ENCODE assay signal across 21 cellular contexts in genomic region chr7:140223515-140224221, GRCh38. TPM values are rescaled to one million over a fixed set of nuclear protein-coding genes. Genes with fewer than 3 reads are reported as not detected.
A peak's percentile ranks its signal among the peaks of the same experiment; 100 is the strongest.
DNase-seq lines count a peak whose midpoint lies in the region; ATAC-seq and TF ChIP-seq lines count a peak whose summit lies in the region.
"Had no signal": no experiment of that assay in that cellular context is flagged by ENCODE, and none has a peak within 500 bp of the region (broad histone marks: within the 10 kb centered on the region; RNA-seq: fewer than 3 reads in every experiment).

No MANE protein-coding gene starts in this region.

- 81 to 82% methylated on average over 15 of the region's 15 CpGs for WGBS in aorta, 2 donors
- 91 to 100% methylated on average over 1 to 15 of the region's 15 CpGs for WGBS in transverse colon (ENCODE audit: low coverage in 1 of 2), 2 donors

- POLR2A ChIA-PET in activated CD4-positive, alpha-beta T cell treated with anti-CD3 and anti-CD28 coated beads for 36 hours (lab: Charles Lee): interaction anchor here (0.6 kb wide), 1 partner anchor 9 kb away, joined by 5 read pairs; no protein-coding TSS in a partner anchor

- no peaks in the 10 kb centered on the region for H3K36me3 Mint-ChIP-seq in activated CD4-positive, alpha-beta T cell treated with anti-CD3 and anti-CD28 coated beads for 36 hours (ENCODE audit: low read depth)
- H3K36me3 Mint-ChIP-seq in IgD-negative memory B cell: no peaks in the 10 kb centered on the region
- H3K36me3 Mint-ChIP-seq in activated naive CD4-positive, alpha-beta T cell treated with anti-CD3 and anti-CD28 coated beads, Interleukin-2, amount 50 U/mL, for 24 hours: no peaks in the 10 kb centered on the region
- H3K36me3 Mint-ChIP-seq in natural killer cell treated with Interleukin-12 subunit alpha and Interleukin-12 subunit beta and Interleukin-15 and Interleukin-18, amount 100 ng/mL, for 72 hours: no peaks in the 10 kb centered on the region

- H3K27me3 ChIP-seq in aorta (ENCODE audit: control insufficient read depth in 1 of 2, insufficient read depth in 2 of 2, low read length in 1 of 2) (no peaks in the 10 kb centered on the region), transverse colon (no peaks in the 10 kb centered on the region)
- H3K27me3 ChIP-seq: BLaER1, ovary had no signal

- peak; percentile 70 for ATAC-seq in activated CD4-positive, alpha-beta T cell treated with anti-CD3 and anti-CD28 coated beads for 36 hours
- peak in 1 of 2 donors; percentile 49 for ATAC-seq in natural killer cell treated with Interleukin-12 subunit alpha and Interleukin-12 subunit beta and Interleukin-15 and Interleukin-18, amount 100 ng/mL, for 72 hours
- ATAC-seq in GM21723 (IDR thresholded peaks at IDR 0.05; ENCODE audit: unreplicated experiment) (no peak), aorta (ENCODE audit: low FRiP score) (no peak)
- ATAC-seq: gastrocnemius medialis, left colon had no signal

- no peak for TF ChIP-seq POLR2A in transverse colon (IDR thresholded peaks at IDR 0.05)

- H3K27ac Mint-ChIP-seq in activated CD4-positive, alpha-beta T cell treated with anti-CD3 and anti-CD28 coated beads for 36 hours: peak overlapping the region; percentile 88
- H3K27ac Mint-ChIP-seq in IgD-negative memory B cell: peak overlapping the region; percentile 49 to 93 (median 90)
- peak overlapping the region; percentile 13 for H3K27ac Mint-ChIP-seq in activated naive CD4-positive, alpha-beta T cell treated with anti-CD3 and anti-CD28 coated beads, Interleukin-2, amount 50 U/mL, for 24 hours
- H3K27ac Mint-ChIP-seq in natural killer cell treated with Interleukin-12 subunit alpha and Interleukin-12 subunit beta and Interleukin-15 and Interleukin-18, amount 100 ng/mL, for 72 hours: no peak overlapping the region

- H3K4me3 Mint-ChIP-seq in activated CD4-positive, alpha-beta T cell treated with anti-CD3 and anti-CD28 coated beads for 36 hours: peak overlapping the region; percentile 35
- peak overlapping the region; percentile 30 to 91 (median 74) for H3K4me3 Mint-ChIP-seq in IgD-negative memory B cell
- peak overlapping the region; percentile 3 for H3K4me3 Mint-ChIP-seq in activated naive CD4-positive, alpha-beta T cell treated with anti-CD3 and anti-CD28 coated beads, Interleukin-2, amount 50 U/mL, for 24 hours
- H3K4me3 Mint-ChIP-seq in natural killer cell treated with Interleukin-12 subunit alpha and Interleukin-12 subunit beta and Interleukin-15 and Interleukin-18, amount 100 ng/mL, for 72 hours: peak overlapping the region; percentile 1

- no peaks in the 10 kb centered on the region for H3K36me3 ChIP-seq in aorta (ENCODE audit: control insufficient read depth in 1 of 2, insufficient read depth in 2 of 2, low read length in 1 of 2)
- no peaks in the 10 kb centered on the region for H3K36me3 ChIP-seq in transverse colon
- H3K36me3 ChIP-seq: BLaER1, gastrocnemius medialis, ovary, tibial artery had no signal

- H3K27ac ChIP-seq in aorta (ENCODE audit: low read depth in 1 of 2, low read length in 2 of 2) (no peak overlapping the region), transverse colon (no peak overlapping the region)
- H3K27ac ChIP-seq: 22Rv1, BLaER1, gastrocnemius medialis, ovary, tibial artery had no signal

- in situ Hi-C loops in transverse colon (cut with MboI; ENCODE audit: low pct_ligation_motif_present in 1 of 4, low pct_unique_long_range_greater_than_20kb in 1 of 4, low sequenced_read_pairs in 3 of 4): no loop called here

- TF ChIP-seq CTCF in transverse colon (IDR thresholded peaks at IDR 0.05): no peak

- peaks cover 44% of the 10 kb centered on the region for H3K4me1 Mint-ChIP-seq in activated CD4-positive, alpha-beta T cell treated with anti-CD3 and anti-CD28 coated beads for 36 hours
- H3K4me1 Mint-ChIP-seq in IgD-negative memory B cell: peaks cover 26 to 47% (median 44%) of the 10 kb centered on the region in 3 donors
- peaks cover 55% of the 10 kb centered on the region for H3K4me1 Mint-ChIP-seq in activated naive CD4-positive, alpha-beta T cell treated with anti-CD3 and anti-CD28 coated beads, Interleukin-2, amount 50 U/mL, for 24 hours
- H3K4me1 Mint-ChIP-seq in natural killer cell treated with Interleukin-12 subunit alpha and Interleukin-12 subunit beta and Interleukin-15 and Interleukin-18, amount 100 ng/mL, for 72 hours (ENCODE audit: low read depth in 2 of 2): peaks cover 10 to 14% of the 10 kb centered on the region in 2 donors

- TF ChIP-seq EP300 in transverse colon (IDR thresholded peaks at IDR 0.05; ENCODE audit: low read depth): no peak

- no peaks in the 10 kb centered on the region for H3K9me3 Mint-ChIP-seq in activated CD4-positive, alpha-beta T cell treated with anti-CD3 and anti-CD28 coated beads for 36 hours (ENCODE audit: low read depth)
- no peaks in the 10 kb centered on the region for H3K9me3 Mint-ChIP-seq in IgD-negative memory B cell
- H3K9me3 Mint-ChIP-seq in activated naive CD4-positive, alpha-beta T cell treated with anti-CD3 and anti-CD28 coated beads, Interleukin-2, amount 50 U/mL, for 24 hours: no peaks in the 10 kb centered on the region
- no peaks in the 10 kb centered on the region for H3K9me3 Mint-ChIP-seq in natural killer cell treated with Interleukin-12 subunit alpha and Interleukin-12 subunit beta and Interleukin-15 and Interleukin-18, amount 100 ng/mL, for 72 hours

- no peaks in the 10 kb centered on the region for H3K27me3 Mint-ChIP-seq in activated CD4-positive, alpha-beta T cell treated with anti-CD3 and anti-CD28 coated beads for 36 hours
- H3K27me3 Mint-ChIP-seq in IgD-negative memory B cell: no peaks in the 10 kb centered on the region
- H3K27me3 Mint-ChIP-seq in activated naive CD4-positive, alpha-beta T cell treated with anti-CD3 and anti-CD28 coated beads, Interleukin-2, amount 50 U/mL, for 24 hours: no peaks in the 10 kb centered on the region
- H3K27me3 Mint-ChIP-seq in natural killer cell treated with Interleukin-12 subunit alpha and Interleukin-12 subunit beta and Interleukin-15 and Interleukin-18, amount 100 ng/mL, for 72 hours: no peaks in the 10 kb centered on the region

- peak; percentile 54 for DNase-seq in activated CD4-positive, alpha-beta T cell treated with anti-CD3 and anti-CD28 coated beads for 36 hours
- no peak for DNase-seq in activated CD4-positive, alpha-beta T cell treated with anti-CD3 and anti-CD28 coated beads, Interleukin-2, amount 50 U/mL, for 4 hours
- DNase-seq in natural killer cell treated with Interleukin-12 subunit alpha and Interleukin-12 subunit beta and Interleukin-15 and Interleukin-18, amount 100 ng/mL, for 72 hours (ENCODE audit: low spot score): no peak
- DNase-seq in aorta: no peak
- DNase-seq in transverse colon: no peak
- DNase-seq: activated CD4-positive, CD25-positive, alpha-beta regulatory T cell; activated effector memory CD4-positive, alpha-beta T cell treated with Interleukin-2 at 50 U/mL for 16 hours; cortex of kidney; DMS53; gastrocnemius medialis; GOT3; left colon; MV-4-11; NCI-H2029 treated with DMSO at 0.1 percent for 48 hours; ovary; tibial artery had no signal

- CTCF ChIA-PET in activated CD4-positive, alpha-beta T cell treated with anti-CD3 and anti-CD28 coated beads for 36 hours (lab: Charles Lee): interaction anchor here (0.6 kb wide), 1 partner anchor 11 kb away, joined by 3 read pairs; no protein-coding TSS in a partner anchor

- H3K4me1 ChIP-seq in aorta (ENCODE audit: control insufficient read depth in 1 of 2, insufficient read depth in 2 of 2, low read length in 2 of 2) (no peaks in the 10 kb centered on the region), transverse colon (peaks cover 0 to 5% (median 0%) of the 10 kb centered on the region in 4 donors)
- H3K4me1 ChIP-seq: gastrocnemius medialis, tibial artery had no signal

- intact Hi-C loops in activated CD4-positive, alpha-beta T cell treated with anti-CD3 and anti-CD28 coated beads for 36 hours (cut with DNase I, micrococcal nuclease): loop anchor here in 1 of 2 experiments (1.0 kb wide), 1 partner anchor 11 kb away; no protein-coding TSS in a partner anchor
- intact Hi-C loops in aorta (cut with DNase I): no loop called here
- intact Hi-C loops in transverse colon (cut with DNase I; ENCODE audit: low total_unique reads): no loop called here

- H3K4me3 ChIP-seq in aorta (ENCODE audit: low read length in 2 of 2): no peak overlapping the region
- H3K4me3 ChIP-seq in transverse colon: no peak overlapping the region
- H3K4me3 ChIP-seq: BLaER1, gastrocnemius medialis, ovary, tibial artery had no signal

- no peaks in the 10 kb centered on the region for H3K9me3 ChIP-seq in aorta (ENCODE audit: control insufficient read depth, low read length)
- H3K9me3 ChIP-seq in transverse colon: no peaks in the 10 kb centered on the region
- H3K9me3 ChIP-seq: BLaER1, gastrocnemius medialis, ovary, tibial artery had no signal

RNA-seq across cellular contexts. Expression of gene KDM7A, which starts 46.9 kb away (rescaled TPM):
- total RNA-seq in activated CD4-positive, alpha-beta T cell treated with anti-CD3 and anti-CD28 coated beads for 36 hours: 10 to 100 TPM; 17.9 to 28.7 TPM
- polyA plus RNA-seq in IgD-negative memory B cell: 3.8 TPM
- total RNA-seq in natural killer cell treated with Interleukin-12 subunit alpha and Interleukin-12 subunit beta and Interleukin-15 and Interleukin-18, amount 100 ng/mL, for 72 hours: 10 to 100 TPM; 12.6 to 14.5 TPM
- total RNA-seq in aorta: 10 to 100 TPM; 19.5 to 24.9 TPM
- polyA plus RNA-seq in aorta: 1 to 10 TPM; 4.1 to 9.5 TPM
- 10 to 100 TPM; 21.9 to 84.2 (median 54.6) TPM for total RNA-seq in transverse colon

Comparison
In these comparisons a context has a peak if more than half of its experiments do, and no peak if none do; other contexts are left out.
1. H3K27ac Mint-ChIP-seq: peak in activated CD4-positive, alpha-beta T cell treated with anti-CD3 and anti-CD28 coated beads for 36 hours (single experiment), IgD-negative memory B cell (3 of 3) and activated naive CD4-positive, alpha-beta T cell treated with anti-CD3 and anti-CD28 coated beads, Interleukin-2, amount 50 U/mL, for 24 hours (single experiment); none in natural killer cell treated with Interleukin-12 subunit alpha and Interleukin-12 subunit beta and Interleukin-15 and Interleukin-18, amount 100 ng/mL, for 72 hours (0 of 2).
2. H3K4me3 Mint-ChIP-seq: peak in every context shown above with its lines; median percentile 74 in IgD-negative memory B cell; 35 in activated CD4-positive, alpha-beta T cell treated with anti-CD3 and anti-CD28 coated beads for 36 hours; 3 in activated naive CD4-positive, alpha-beta T cell treated with anti-CD3 and anti-CD28 coated beads, Interleukin-2, amount 50 U/mL, for 24 hours; 1 in natural killer cell treated with Interleukin-12 subunit alpha and Interleukin-12 subunit beta and Interleukin-15 and Interleukin-18, amount 100 ng/mL, for 72 hours.